In the genomic region with DNA sequence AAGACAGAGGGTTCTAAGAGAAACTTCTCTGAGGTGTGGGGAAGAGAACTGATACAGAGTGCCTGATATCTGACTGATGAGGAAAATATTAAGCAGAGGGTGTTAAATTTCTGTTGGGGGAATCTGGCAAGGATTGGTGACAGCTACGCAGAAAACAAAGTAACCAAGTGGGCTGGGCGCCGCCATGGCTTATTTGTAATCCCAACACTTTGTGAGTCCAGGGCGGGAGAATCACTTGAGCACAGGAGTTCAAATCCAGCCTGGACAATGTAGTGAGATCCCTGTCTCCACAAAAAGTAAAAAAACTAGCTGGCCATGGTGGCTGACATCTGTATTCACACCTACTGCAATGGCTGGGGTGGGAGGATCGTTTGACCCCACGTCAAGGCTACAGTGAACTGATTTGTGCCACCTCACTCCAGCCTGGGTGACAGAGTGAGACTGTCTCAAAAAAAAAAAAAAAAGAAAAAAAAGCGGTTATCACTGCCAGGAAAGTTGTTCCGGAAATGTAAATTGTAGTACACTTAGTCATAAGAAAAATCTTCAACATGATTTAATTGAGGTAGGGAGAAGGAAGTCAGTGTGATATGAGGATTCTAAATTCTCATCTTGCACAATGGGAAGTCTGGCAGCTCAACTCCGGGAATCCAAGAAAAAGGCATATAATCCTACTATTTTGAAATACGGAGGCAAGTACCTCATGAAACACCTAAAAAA, we compare ENCODE assay signal across 11 cellular contexts. TPM values are rescaled to one million over a fixed set of nuclear protein-coding genes. Genes with fewer than 3 reads are reported as not detected.
DNase-seq lines count a peak whose midpoint lies in the region; ATAC-seq and TF ChIP-seq lines count a peak whose summit lies in the region.
"Had no signal": no experiment of that assay in that cellular context is flagged by ENCODE, and none has a peak within 500 bp of the region (broad histone marks: within the 10 kb centered on the region; RNA-seq: fewer than 3 reads in every experiment).

No MANE protein-coding gene starts in this region.

- no peak for TF ChIP-seq CTCF in RWPE2 (IDR thresholded peaks at IDR 0.05; ENCODE audit: poor library complexity, severe bottlenecking)
- no peak for TF ChIP-seq CTCF in thyroid gland (IDR thresholded peaks at IDR 0.05)

- H3F3A ChIP-seq in GM23248 (ENCODE audit: insufficient read depth), result peaks cover 41% of the 10 kb centered on the region

- in situ Hi-C loops in GM23248 (cut with MboI), result no loop called here

- 45 to 51% methylated on average over 9 to 10 of the region's 10 CpGs for WGBS in GM23248 (ENCODE audit: low coverage in 1 of 2, low lambda C conversion rate in 2 of 2, missing lambda C conversion rate in 2 of 2), 2 experiments
- WGBS in thyroid gland, 2 donors, result 63 to 70% methylated on average over 9 to 10 of the region's 10 CpGs

- H2AFZ ChIP-seq in GM23248, result no peak overlapping the region

- peaks cover 13% of the 10 kb centered on the region; the same call in 1 of the 2 replicates for H3K79me2 ChIP-seq in GM23248 (ENCODE audit: insufficient read depth)

- DNase-seq in GM23248 (peak; percentile 73), RWPE2 (ENCODE audit: low spot score) (no peak), epithelial cell of prostate (ENCODE audit: low read depth, low spot score) (no peak), thyroid gland (no peak)
- no peak for DNase-seq in stimulated activated CD4-positive, alpha-beta T cell treated with anti-CD3 and anti-CD28 coated beads, Interleukin-12 subunit alpha, Interleukin-12 subunit beta, amount 100 ng/mL, for 4 hours
- DNase-seq: endodermal cell; NCI-H1417 treated with DMSO at 0.1 percent for 48 hours; right lobe of liver; stimulated activated naive CD4-positive, alpha-beta T cell treated with Interleukin-2 at 50 U/mL for 16 hours had no signal

- peaks cover 32% of the 10 kb centered on the region for H3K4me1 ChIP-seq in GM23248 (ENCODE audit: insufficient read depth)
- peaks cover 31% of the 10 kb centered on the region for H3K4me1 ChIP-seq in RWPE2 (ENCODE audit: insufficient read depth, poor library complexity, severe bottlenecking)
- peaks cover 23% of the 10 kb centered on the region for H3K4me1 ChIP-seq in skeletal muscle satellite cell (ENCODE audit: control insufficient read depth, insufficient read depth, low read length)
- H3K4me1 ChIP-seq in thyroid gland, result peaks cover 14 to 22% of the 10 kb centered on the region in 2 donors

- peak overlapping the region; percentile 54 for H3K4me2 ChIP-seq in GM23248 (ENCODE audit: unreplicated experiment)
- H3K4me2 ChIP-seq in skeletal muscle satellite cell (ENCODE audit: low read length), result peak overlapping the region; percentile 25

- TF ChIP-seq POLR2A in thyroid gland (IDR thresholded peaks at IDR 0.05), result no peak

- H3K9me2 ChIP-seq in GM23248 (ENCODE audit: insufficient read depth), result no peaks in the 10 kb centered on the region

- no peaks in the 10 kb centered on the region for H3K9me3 ChIP-seq in GM23248 (ENCODE audit: low read depth)
- H3K9me3 ChIP-seq in RWPE2 (ENCODE audit: severe bottlenecking), result no peaks in the 10 kb centered on the region
- H3K9me3 ChIP-seq in skeletal muscle satellite cell (replicated peaks; ENCODE audit: low read length), result no peaks in the 10 kb centered on the region
- H3K9me3 ChIP-seq in thyroid gland, result no peaks in the 10 kb centered on the region
- H3K9me3 ChIP-seq: right lobe of liver had no signal

- H3K9ac ChIP-seq in GM23248 (peak overlapping the region; percentile 2; the same call in 1 of the 2 replicates), skeletal muscle satellite cell (ENCODE audit: low read depth, low read length) (no peak overlapping the region)

- H3K27ac ChIP-seq in GM23248, result peak overlapping the region; percentile 62
- H3K27ac ChIP-seq in RWPE2 (ENCODE audit: poor library complexity, severe bottlenecking), result peak overlapping the region; percentile 77
- peak overlapping the region; percentile 69 for H3K27ac ChIP-seq in epithelial cell of prostate
- H3K27ac ChIP-seq in thyroid gland, result peak overlapping the region in 1 of 3 donors; percentile 12
- H3K27ac ChIP-seq: right lobe of liver had no signal

- H3K4me3 ChIP-seq in GM23248 (peak overlapping the region; percentile 25), RWPE2 (ENCODE audit: severe bottlenecking) (no peak overlapping the region), skeletal muscle satellite cell (ENCODE audit: low read length) (no peak overlapping the region), thyroid gland (replicated peaks in 1 of 3) (no peak overlapping the region)
- H3K4me3 ChIP-seq: right lobe of liver had no signal

- H3K36me3 ChIP-seq in GM23248 (ENCODE audit: low read depth), result peaks cover 12% of the 10 kb centered on the region; the same call in 1 of the 2 replicates
- H3K36me3 ChIP-seq in RWPE2 (ENCODE audit: low read depth), result peaks cover 46% of the 10 kb centered on the region
- H3K36me3 ChIP-seq in skeletal muscle satellite cell (ENCODE audit: insufficient read depth, low read length), result peaks cover 28% of the 10 kb centered on the region
- H3K36me3 ChIP-seq in thyroid gland, result peaks cover 10 to 16% of the 10 kb centered on the region in 2 donors

- no peaks in the 10 kb centered on the region for H3K27me3 ChIP-seq in GM23248 (replicated peaks; ENCODE audit: insufficient read depth)
- no peaks in the 10 kb centered on the region for H3K27me3 ChIP-seq in RWPE2 (ENCODE audit: insufficient read depth, poor library complexity, severe bottlenecking)
- no peaks in the 10 kb centered on the region for H3K27me3 ChIP-seq in skeletal muscle satellite cell (ENCODE audit: control insufficient read depth, insufficient read depth, low read length)
- H3K27me3 ChIP-seq in thyroid gland, result no peaks in the 10 kb centered on the region
- H3K27me3 ChIP-seq: right lobe of liver had no signal

- no peaks in the 10 kb centered on the region for H4K20me1 ChIP-seq in GM23248 (ENCODE audit: insufficient read depth)

- peak; percentile 28; the same call in 2 of the 3 replicates for ATAC-seq in RWPE2 (ENCODE audit: low read depth)
- no peak for ATAC-seq in GM21723 (IDR thresholded peaks at IDR 0.05; ENCODE audit: unreplicated experiment)

- intact Hi-C loops in thyroid gland (cut with DNase I), result no loop called here

RNA-seq across cellular contexts. Expression of gene C7orf25, which starts 2.3 kb away (rescaled TPM):
- 11.1 and 19.3 TPM in 2 replicates for total RNA-seq in GM23248 (2014; rRNA removed; shearing (Covaris generic))
- polyA plus RNA-seq in GM23248 (2016; fragmentation: Nextera tagmentation; extraction: Ambion mirVana), result 4.2 and 6.3 TPM in 2 replicates
- total RNA-seq in skeletal muscle satellite cell (2012; rRNA removed), result 4.4 and 4.8 TPM in 2 replicates
- 10 to 100 TPM; 12.5 to 18.9 (median 14.9) TPM for total RNA-seq in thyroid gland

RNA-seq across cellular contexts. Expression of gene PSMA2, which starts 17.8 kb away (rescaled TPM):
- 55.1 and 65.2 TPM in 2 replicates for total RNA-seq in GM23248 (2014; rRNA removed; shearing (Covaris generic))
- 206 and 218 TPM in 2 replicates for polyA plus RNA-seq in GM23248 (2016; fragmentation: Nextera tagmentation; extraction: Ambion mirVana)
- 100 and 106 TPM in 2 replicates for total RNA-seq in skeletal muscle satellite cell (2012; rRNA removed)
- total RNA-seq in thyroid gland, result 10 to 100 TPM; 42.2 to 71.2 (median 63.8) TPM

RNA-seq across cellular contexts. Expression of gene MRPL32, which starts 18.0 kb away (rescaled TPM):
- total RNA-seq in GM23248 (2014; rRNA removed; shearing (Covaris generic)), result 43.4 and 45.3 TPM in 2 replicates
- 72.5 and 76.3 TPM in 2 replicates for polyA plus RNA-seq in GM23248 (2016; fragmentation: Nextera tagmentation; extraction: Ambion mirVana)
- 60.9 and 71.5 TPM in 2 replicates for total RNA-seq in skeletal muscle satellite cell (2012; rRNA removed)
- 10 to 100 TPM; 49.4 to 68.7 (median 56.9) TPM for total RNA-seq in thyroid gland
